8 cellular contexts compared by ENCODE assay signal in genomic region chrX:2707334-2707760, GRCh38. TPM values are rescaled to one million over a fixed set of nuclear protein-coding genes. Genes with fewer than 3 reads are reported as not detected.
DNase-seq lines count a peak whose midpoint lies in the region; ATAC-seq and TF ChIP-seq lines count a peak whose summit lies in the region.

No MANE protein-coding gene starts in this region.

- H3K4me3 ChIP-seq in fibroblast of lung (replicated peaks in 1 of 4; ENCODE audit: control extremely low read depth in 1 of 4, insufficient read depth in 1 of 4, low read depth in 3 of 4, low read length in 4 of 4) (peak overlapping the region in 1 of 4 experiments; percentile 7), parathyroid adenoma (ENCODE audit: low read depth, low read length) (peak overlapping the region; percentile 2)

- ATAC-seq in GM19455 (IDR thresholded peaks at IDR 0.05; ENCODE audit: unreplicated experiment) (peak; percentile 96), HG03558 (IDR thresholded peaks at IDR 0.05; ENCODE audit: extremely low read depth, unreplicated experiment) (peak; percentile 80)
- ATAC-seq in activated CD8-positive, alpha-beta T cell treated with anti-CD3 and anti-CD28 coated beads for 36 hours: peak; percentile 65

- intact Hi-C loops in activated CD8-positive, alpha-beta T cell treated with anti-CD3 and anti-CD28 coated beads for 36 hours (cut with micrococcal nuclease): loop anchor here (1.0 kb wide), 1 partner anchor 10 kb away; no protein-coding TSS in a partner anchor

- H3K27me3 ChIP-seq in fibroblast of lung (ENCODE audit: control insufficient read depth, insufficient read depth, low read length) (no peaks in the 10 kb centered on the region), parathyroid adenoma (ENCODE audit: control insufficient read depth, insufficient read depth, low read length) (no peaks in the 10 kb centered on the region)

- peaks cover 88% of the 10 kb centered on the region for H3K4me1 Mint-ChIP-seq in activated CD8-positive, alpha-beta T cell treated with anti-CD3 and anti-CD28 coated beads for 36 hours (ENCODE audit: low read depth)

- H3K36me3 Mint-ChIP-seq in activated CD8-positive, alpha-beta T cell treated with anti-CD3 and anti-CD28 coated beads for 36 hours (ENCODE audit: low read depth): peaks cover 34% of the 10 kb centered on the region

- no peaks in the 10 kb centered on the region for H3K9me3 Mint-ChIP-seq in activated CD8-positive, alpha-beta T cell treated with anti-CD3 and anti-CD28 coated beads for 36 hours

- H3K36me3 ChIP-seq in fibroblast of lung (ENCODE audit: control insufficient read depth, insufficient read depth, low read length) (no peaks in the 10 kb centered on the region), parathyroid adenoma (ENCODE audit: control insufficient read depth, insufficient read depth, low read length) (no peaks in the 10 kb centered on the region)

- H2AFZ ChIP-seq in fibroblast of lung (ENCODE audit: low read length) (no peak overlapping the region), parathyroid adenoma (no peak overlapping the region)

- H3K9ac ChIP-seq in fibroblast of lung (ENCODE audit: insufficient read depth, low read length) (no peak overlapping the region), parathyroid adenoma (no peak overlapping the region)

- TF ChIP-seq CTCF in activated CD8-positive, alpha-beta T cell treated with anti-CD3 and anti-CD28 coated beads for 36 hours (IDR thresholded peaks at IDR 0.05): no peak
- TF ChIP-seq CTCF in fibroblast of lung (conservative IDR thresholded peaks at IDR 0.05 in 1 of 2, IDR thresholded peaks at IDR 0.05 in 1 of 2; ENCODE audit: low read depth in 1 of 2, low read length in 2 of 2) (no peak), parathyroid adenoma (IDR thresholded peaks at IDR 0.05) (no peak)

- peak overlapping the region; percentile 76 for H3K27ac ChIP-seq in fibroblast of lung (ENCODE audit: insufficient read depth, low read length)
- H3K27ac ChIP-seq in parathyroid adenoma: no peak overlapping the region

- H3K4me1 ChIP-seq in fibroblast of lung (ENCODE audit: control insufficient read depth, extremely low read depth, insufficient read depth, low read length) (peaks cover 39% of the 10 kb centered on the region), parathyroid adenoma (no peaks in the 10 kb centered on the region)

- H3K9me3 ChIP-seq in fibroblast of lung (ENCODE audit: control insufficient read depth, insufficient read depth, low read depth, low read length): no peaks in the 10 kb centered on the region
- H3K9me3 ChIP-seq in parathyroid adenoma (ENCODE audit: control insufficient read depth, low read length): no peaks in the 10 kb centered on the region

- peak overlapping the region; percentile 88 for H3K27ac Mint-ChIP-seq in activated CD8-positive, alpha-beta T cell treated with anti-CD3 and anti-CD28 coated beads for 36 hours

- H4K20me1 ChIP-seq in fibroblast of lung (ENCODE audit: control insufficient read depth, extremely low read depth, insufficient read depth, low read length): peaks cover 7% of the 10 kb centered on the region

- CTCF ChIA-PET in activated CD8-positive, alpha-beta T cell treated with anti-CD3 and anti-CD28 coated beads for 36 hours (lab: Charles Lee): no interaction called here

- peak overlapping the region; percentile 9 for H3K4me3 Mint-ChIP-seq in activated CD8-positive, alpha-beta T cell treated with anti-CD3 and anti-CD28 coated beads for 36 hours

- H3K4me2 ChIP-seq in fibroblast of lung (ENCODE audit: extremely low read depth, insufficient read depth, low read length) (peak overlapping the region; percentile 9), parathyroid adenoma (ENCODE audit: low read length) (peak overlapping the region; percentile 32)

- H3K79me2 ChIP-seq in fibroblast of lung (ENCODE audit: control insufficient read depth, insufficient read depth, low read length) (peaks cover 87% of the 10 kb centered on the region), parathyroid adenoma (peaks cover 15% of the 10 kb centered on the region)

- no peaks in the 10 kb centered on the region for H3K27me3 Mint-ChIP-seq in activated CD8-positive, alpha-beta T cell treated with anti-CD3 and anti-CD28 coated beads for 36 hours

- DNase-seq in AG20443 (ENCODE audit: low spot score) (peak; percentile 82), fibroblast of lung (ENCODE audit: low read depth in 2 of 2) (peak; percentile 81 to 86), NCI-H2196 (lab: John Stamatoyannopoulos, UW; ENCODE audit: unreplicated experiment) (no peak), NCI-H446 (lab: John Stamatoyannopoulos, UW) (no peak)
- peak; percentile 87 for DNase-seq in activated CD8-positive, alpha-beta T cell treated with anti-CD3 and anti-CD28 coated beads for 36 hours

- POLR2A ChIA-PET in activated CD8-positive, alpha-beta T cell treated with anti-CD3 and anti-CD28 coated beads for 36 hours (lab: Charles Lee): no interaction called here

RNA-seq across cellular contexts. Expression of gene CD99, which starts 16.3 kb away (rescaled TPM):
- 100 to 1,000 TPM; 121 to 123 TPM for total RNA-seq in activated CD8-positive, alpha-beta T cell treated with anti-CD3 and anti-CD28 coated beads for 36 hours
- total RNA-seq in fibroblast of lung: 177 TPM in 2 replicates
- 477 and 551 TPM in 2 replicates for polyA plus RNA-seq in fibroblast of lung
- 776 and 1,003 TPM in 2 replicates for polyA plus RNA-seq in fibroblast of lung (2012)
- polyA minus RNA-seq in fibroblast of lung (ENCODE audit: low replicate concordance): 188 and 274 TPM in 2 replicates

RNA-seq across cellular contexts. Expression of gene XG, which starts 44.5 kb away (rescaled TPM):
- not detected for total RNA-seq in activated CD8-positive, alpha-beta T cell treated with anti-CD3 and anti-CD28 coated beads for 36 hours
- 1.3 and 4.1 TPM in 2 replicates for total RNA-seq in fibroblast of lung
- 2.7 and 3.6 TPM in 2 replicates for polyA plus RNA-seq in fibroblast of lung
- 2.7 and 3.1 TPM in 2 replicates for polyA plus RNA-seq in fibroblast of lung (2012)
- 1.8 TPM in 1 of 2 replicates, not detected in the other for polyA minus RNA-seq in fibroblast of lung (ENCODE audit: low replicate concordance)

Comparison
In these comparisons a context has a peak if more than half of its experiments do, and no peak if none do; other contexts are left out.
1. DNase-seq: peak in AG20443 (single experiment), activated CD8-positive, alpha-beta T cell treated with anti-CD3 and anti-CD28 coated beads for 36 hours (single experiment) and fibroblast of lung (2 of 2); none in NCI-H2196 (single experiment) and NCI-H446 (0 of 2).
2. Peak in every context shown above with its lines, with median percentiles within 50 percentile points of each other: ATAC-seq.